Comparison of ENCODE assay signal across 8 cellular contexts in genomic region chr1:203290261-203291089, GRCh38. TPM values are rescaled to one million over a fixed set of nuclear protein-coding genes. Genes with fewer than 3 reads are reported as not detected.
A peak's percentile ranks its signal among the peaks of the same experiment; 100 is the strongest.
DNase-seq lines count a peak whose midpoint lies in the region; ATAC-seq, FAIRE-seq and TF ChIP-seq lines count a peak whose summit lies in the region.

No MANE protein-coding gene starts in this region.

- H3K79me2 ChIP-seq in keratinocyte (ENCODE audit: control insufficient read depth, insufficient read depth, low read length) = no peaks in the 10 kb centered on the region

- H3K36me3 ChIP-seq in GM06990 (ENCODE audit: control insufficient read depth, insufficient read depth, low read length) = no peaks in the 10 kb centered on the region
- H3K36me3 ChIP-seq in keratinocyte (ENCODE audit: control insufficient read depth in 2 of 2, extremely low read depth in 1 of 2, insufficient read depth in 2 of 2, low read length in 2 of 2) = no peaks in the 10 kb centered on the region

- peak; percentile 38 for ATAC-seq in HG02610 (IDR thresholded peaks at IDR 0.05; ENCODE audit: unreplicated experiment)
- peak; percentile 60 to 66 for ATAC-seq in activated CD4-positive, CD25-positive, alpha-beta regulatory T cell treated with anti-CD3 and anti-CD28 coated beads, Interleukin-2, amount 50 U/mL, for 24 hours

- H4K20me1 ChIP-seq in keratinocyte (ENCODE audit: control insufficient read depth, extremely low read depth, insufficient read depth, low read length) = no peaks in the 10 kb centered on the region

- FAIRE-seq in keratinocyte (lab: Jason Lieb, UNC) = no peak

- no peaks in the 10 kb centered on the region for H3K27me3 ChIP-seq in GM06990 (replicated peaks; ENCODE audit: control insufficient read depth, insufficient read depth, low read length)
- no peaks in the 10 kb centered on the region for H3K27me3 ChIP-seq in keratinocyte (ENCODE audit: control insufficient read depth, extremely low read depth, insufficient read depth, low read length)

- TF ChIP-seq CTCF in GM06990 (IDR thresholded peaks at IDR 0.05; ENCODE audit: insufficient read depth, low read length, poor library complexity, severe bottlenecking) = no peak
- no peak for TF ChIP-seq CTCF in keratinocyte (optimal IDR thresholded peaks at IDR 0.05 in 1 of 3, IDR thresholded peaks at IDR 0.05 in 1 of 3, conservative IDR thresholded peaks at IDR 0.05 in 1 of 3; ENCODE audit: extremely low read depth in 1 of 3, insufficient read depth in 2 of 3, low read length in 3 of 3)

- peak overlapping the region; percentile 98 for H3K27ac ChIP-seq in caudate nucleus (ENCODE audit: low read depth, low read length)
- H3K27ac ChIP-seq in keratinocyte (ENCODE audit: control insufficient read depth, insufficient read depth, low read length) = peak overlapping the region; percentile 84

- peak overlapping the region; percentile 58 for H3K4me3 ChIP-seq in GM06990 (replicated peaks; ENCODE audit: low read depth, low read length)
- H3K4me3 ChIP-seq in keratinocyte (ENCODE audit: control insufficient read depth in 2 of 3, extremely low read depth in 1 of 3, insufficient read depth in 2 of 3, low read depth in 1 of 3, low read length in 3 of 3) = peak overlapping the region in 2 of 3 experiments; percentile 28 to 43

- DNase-seq in GM06990 (ENCODE audit: extremely low read depth, insufficient read length) = peak; percentile 96
- peak; percentile 83 for DNase-seq in NCI-H1694 treated with DMSO at 0.1 percent for 48 hours (lab: John Stamatoyannopoulos, UW)
- peak in 60 of 61 donors; percentile 57 to 98 (median 86) for DNase-seq in caudate nucleus (lab: John Stamatoyannopoulos, UW)
- no peak for DNase-seq in keratinocyte (ENCODE audit: low read depth, low spot score)
- DNase-seq in stimulated activated CD4-positive, alpha-beta T cell treated with anti-CD3 and anti-CD28 coated beads, Interleukin-12 subunit alpha, Interleukin-12 subunit beta, amount 100 ng/mL, for 24 hours (ENCODE audit: low read depth in 2 of 2) = peak; percentile 96
- no peak for DNase-seq in dedifferentiated amniotic fluid mesenchymal stem cell (ENCODE audit: extremely low spot score)

- peak overlapping the region; percentile 78 for H2AFZ ChIP-seq in keratinocyte (ENCODE audit: control insufficient read depth, low read length)

- no peaks in the 10 kb centered on the region for H3K9me1 ChIP-seq in keratinocyte (ENCODE audit: control insufficient read depth, extremely low read depth, insufficient read depth, low read length)

- dilution Hi-C loops in keratinocyte (cut with MboI; ENCODE audit: extremely low pct_ligation_motif_present, low sequenced_read_pairs) = no loop called here

- H3K9me3 ChIP-seq in keratinocyte (ENCODE audit: control insufficient read depth, low read depth, low read length) = no peaks in the 10 kb centered on the region

- H3K9ac ChIP-seq in keratinocyte (ENCODE audit: control insufficient read depth, extremely low read depth, insufficient read depth, low read length) = peak overlapping the region; percentile 63

- peak overlapping the region; percentile 85 for H3K4me2 ChIP-seq in keratinocyte (ENCODE audit: control insufficient read depth, extremely low read depth, insufficient read depth, low read depth, low read length)

- H3K4me1 ChIP-seq in keratinocyte (ENCODE audit: control insufficient read depth, extremely low read depth, insufficient read depth, low read length) = peaks cover 39% of the 10 kb centered on the region

RNA-seq across cellular contexts. Expression of gene BTG2, which starts 14.8 kb away (rescaled TPM):
- polyA plus RNA-seq in keratinocyte = 52.4 to 230 TPM (median 117 TPM) in 3 replicates
- 28.0 TPM for polyA plus RNA-seq in keratinocyte (2011; ENCODE audit: low read depth)
- polyA plus RNA-seq in keratinocyte (2011; cell fraction: cytosol; rRNA removed) = 84.3 and 101 TPM in 2 replicates
- polyA plus RNA-seq in keratinocyte (2011; cell fraction: nucleus; rRNA removed) = 278 and 325 TPM in 2 replicates
- polyA plus RNA-seq in keratinocyte (2012; ENCODE audit: low replicate concordance) = 34.6 and 187 TPM in 2 replicates
- 23.8 to 191 TPM (median 82.3 TPM) in 3 replicates for polyA minus RNA-seq in keratinocyte
- 155 TPM for polyA minus RNA-seq in keratinocyte (2011; cell fraction: cytosol; rRNA and poly(A)+ RNA removed)
- 145 and 173 TPM in 2 replicates for polyA minus RNA-seq in keratinocyte (2011; cell fraction: nucleus; rRNA and poly(A)+ RNA removed)

Comparison
In these comparisons a context has a peak if more than half of its experiments do, and no peak if none do; other contexts are left out.
1. DNase-seq: peak in GM06990 (single experiment), NCI-H1694 treated with DMSO at 0.1 percent for 48 hours (single experiment), caudate nucleus (60 of 61) and stimulated activated CD4-positive, alpha-beta T cell treated with anti-CD3 and anti-CD28 coated beads, Interleukin-12 subunit alpha, Interleukin-12 subunit beta, amount 100 ng/mL, for 24 hours (2 of 2); none in keratinocyte (single experiment) and dedifferentiated amniotic fluid mesenchymal stem cell (single experiment).